In genomic region chr15:44035781-44036699, GRCh38 we compare ENCODE assay signal across 24 cellular contexts.
DNase-seq lines count a peak whose midpoint lies in the region; ATAC-seq and TF ChIP-seq lines count a peak whose summit lies in the region.
"Had no signal": no experiment of that assay in that cellular context is flagged by ENCODE, and none has a peak within 500 bp of the region (broad histone marks: within the 10 kb centered on the region; RNA-seq: fewer than 3 reads in every experiment).

No MANE protein-coding gene starts in this region.

- H3K4me1 ChIP-seq in Karpas-422 (ENCODE audit: low read length) = peaks cover 34% of the 10 kb centered on the region
- H3K4me1 ChIP-seq: HAP-1 had no signal

- DNase-seq in AG20443 (ENCODE audit: low spot score) (peak; percentile 18), Karpas-422 (peak; percentile 71), caudate nucleus (lab: John Stamatoyannopoulos, UW) (no peak), omental fat pad (ENCODE audit: low spot score) (no peak), DMS53 treated with DMSO at 0.1 percent for 48 hours (lab: John Stamatoyannopoulos, UW; ENCODE audit: unreplicated experiment) (no peak), NCI-H510A treated with DMSO at 0.1 percent for 48 hours (lab: John Stamatoyannopoulos, UW) (no peak), NCI-H446 treated with DMSO at 0.1 percent for 48 hours (lab: John Stamatoyannopoulos, UW) (no peak)
- DNase-seq in effector CD4-positive, alpha-beta T cell = no peak
- DNase-seq: activated CD4-positive, alpha-beta T cell treated with anti-CD3 and anti-CD28 coated beads for 36 hours; activated CD8-positive, alpha-beta memory T cell treated with anti-CD3 and anti-CD28 coated beads for 24 hours; activated effector memory CD4-positive, alpha-beta T cell treated with Interleukin-2 at 50 U/mL for 16 hours; aorta; DMS153; foreskin melanocyte; GF-D8; KG1; NCI-H1436 treated with DMSO at 0.1 percent for 48 hours; NCI-H345; NCI-H774; T-helper 17 cell had no signal

- H3K9me2 ChIP-seq in Karpas-422 (replicated peaks; ENCODE audit: insufficient read depth, low read length) = no peaks in the 10 kb centered on the region

- no peak overlapping the region for H3K4me3 ChIP-seq in Karpas-422 (ENCODE audit: low read length)
- H3K4me3 ChIP-seq: A549, HAP-1, tibial artery had no signal

- H3K27me3 ChIP-seq in Karpas-422 (ENCODE audit: low read length) = no peaks in the 10 kb centered on the region

- H2AFZ ChIP-seq in Karpas-422 (ENCODE audit: low read length) = 0 out of 2 replicates have a peak overlapping the region, but pooled peaks have one; percentile 46

- ATAC-seq in omental fat pad (ENCODE audit: low FRiP score) = peak; percentile 8
- ATAC-seq: A549; activated CD4-positive, alpha-beta T cell treated with anti-CD3 and anti-CD28 coated beads for 36 hours; T-helper 17 cell had no signal

- H3K9me3 ChIP-seq in Karpas-422 (ENCODE audit: low read length) = no peaks in the 10 kb centered on the region
- H3K9me3 ChIP-seq: A549, HAP-1, neutrophil, tibial artery had no signal

- H3K27ac ChIP-seq in Karpas-422 (ENCODE audit: low read length) (peak overlapping the region; percentile 33; the same call in 1 of the 2 replicates), caudate nucleus (ENCODE audit: low read depth, low read length) (peak overlapping the region; percentile 5)
- H3K27ac ChIP-seq: A549, neutrophil, tibial artery had no signal

- TF ChIP-seq CTCF in omental fat pad (IDR thresholded peaks at IDR 0.05) = no peak

- H3K4me2 ChIP-seq in Karpas-422 (ENCODE audit: low read depth, low read length, poor library complexity, severe bottlenecking) = peak overlapping the region; percentile 44
- H3K4me2 ChIP-seq: A549 had no signal

- no peaks in the 10 kb centered on the region for H3K79me2 ChIP-seq in Karpas-422 (ENCODE audit: low read length)

- no peaks in the 10 kb centered on the region for H4K20me1 ChIP-seq in Karpas-422 (ENCODE audit: insufficient read depth, low read depth, low read length)

- H3K9ac ChIP-seq in Karpas-422 (ENCODE audit: low read length) = no peak overlapping the region

- no peaks in the 10 kb centered on the region for H3K36me3 ChIP-seq in Karpas-422 (ENCODE audit: insufficient read depth, low read length)
- H3K36me3 ChIP-seq: HAP-1, neutrophil, tibial artery had no signal

Comparison
In these comparisons a context has a peak if more than half of its experiments do, and no peak if none do; other contexts are left out.
1. DNase-seq: peak in AG20443 (single experiment) and Karpas-422 (single experiment); none in caudate nucleus (0 of 61), omental fat pad (single experiment), DMS53 treated with DMSO at 0.1 percent for 48 hours (single experiment), NCI-H510A treated with DMSO at 0.1 percent for 48 hours (single experiment), NCI-H446 treated with DMSO at 0.1 percent for 48 hours (single experiment) and effector CD4-positive, alpha-beta T cell (single experiment).